16 cellular contexts compared by ENCODE assay signal in genomic region chr7:27947581-27948278, GRCh38.
DNase-seq lines count a peak whose midpoint lies in the region; ATAC-seq and TF ChIP-seq lines count a peak whose summit lies in the region.
"Had no signal": no experiment of that assay in that cellular context is flagged by ENCODE, and none has a peak within 500 bp of the region (broad histone marks: within the 10 kb centered on the region; RNA-seq: fewer than 3 reads in every experiment).

No MANE protein-coding gene starts in this region.

- H3K4ac ChIP-seq in mesendoderm (ENCODE audit: low read depth, low read length), result no peak overlapping the region

- no peak overlapping the region for H4K8ac ChIP-seq in mesendoderm (ENCODE audit: low read depth, low read length)

- TF ChIP-seq POLR2A in uterus (IDR thresholded peaks at IDR 0.05), result no peak

- no peak overlapping the region for H3K4me3 Mint-ChIP-seq in natural killer cell
- no peak overlapping the region for H3K4me3 Mint-ChIP-seq in natural killer cell treated with Interleukin-12 subunit alpha and Interleukin-12 subunit beta and Interleukin-15 and Interleukin-18, amount 100 ng/mL, for 72 hours
- H3K4me3 Mint-ChIP-seq: endodermal cell had no signal

- intact Hi-C loops in natural killer cell (cut with micrococcal nuclease), result no loop called here
- intact Hi-C loops in uterus (cut with DNase I; ENCODE audit: low total_unique reads), result no loop called here

- H3K4me3 ChIP-seq in astrocyte of the spinal cord (ENCODE audit: low read depth, low read length) (no peak overlapping the region), uterus (no peak overlapping the region), mesendoderm (ENCODE audit: low read length) (no peak overlapping the region)

- peak overlapping the region in 1 of 2 donors; percentile 39 for H3K27ac ChIP-seq in uterus
- no peak overlapping the region for H3K27ac ChIP-seq in mesendoderm (ENCODE audit: low read depth, low read length)
- H3K27ac ChIP-seq: neutrophil had no signal

- H3K79me2 ChIP-seq in mesendoderm (ENCODE audit: control insufficient read depth, insufficient read depth, low read length), result no peaks in the 10 kb centered on the region

- H3K36me3 ChIP-seq in uterus, result no peaks in the 10 kb centered on the region
- H3K36me3 ChIP-seq in mesendoderm (ENCODE audit: control insufficient read depth, insufficient read depth, low read length), result no peaks in the 10 kb centered on the region
- H3K36me3 ChIP-seq: neutrophil had no signal

- no peak overlapping the region for H3K23ac ChIP-seq in mesendoderm (ENCODE audit: low read length)

- no peak overlapping the region for H3K18ac ChIP-seq in mesendoderm (ENCODE audit: low read length)

- TF ChIP-seq CTCF in natural killer cell (IDR thresholded peaks at IDR 0.05) (no peak), astrocyte of the spinal cord (IDR thresholded peaks at IDR 0.05; ENCODE audit: low read depth, low read length) (no peak), uterus (IDR thresholded peaks at IDR 0.05) (no peak)

- in situ Hi-C loops in astrocyte of the spinal cord (cut with HindIII; ENCODE audit: low sequenced_read_pairs), result no loop called here

- no CpG with 5 or more reads among the region's 7 CpGs for WGBS in mesendoderm (ENCODE audit: extremely low coverage, insufficient coverage, low lambda C conversion rate)

- H3K36me3 Mint-ChIP-seq in natural killer cell, result no peaks in the 10 kb centered on the region
- no peaks in the 10 kb centered on the region for H3K36me3 Mint-ChIP-seq in natural killer cell treated with Interleukin-12 subunit alpha and Interleukin-12 subunit beta and Interleukin-15 and Interleukin-18, amount 100 ng/mL, for 72 hours

- no peaks in the 10 kb centered on the region for H3K27me3 Mint-ChIP-seq in natural killer cell (ENCODE audit: low read depth in 2 of 2)
- H3K27me3 Mint-ChIP-seq in natural killer cell treated with Interleukin-12 subunit alpha and Interleukin-12 subunit beta and Interleukin-15 and Interleukin-18, amount 100 ng/mL, for 72 hours, result no peaks in the 10 kb centered on the region

- no peak for DNase-seq in natural killer cell
- no peak for DNase-seq in natural killer cell treated with Interleukin-12 subunit alpha and Interleukin-12 subunit beta and Interleukin-15 and Interleukin-18, amount 100 ng/mL, for 72 hours (ENCODE audit: low spot score)
- peak; percentile 17 for DNase-seq in astrocyte of the spinal cord (ENCODE audit: low read depth, low spot score)
- peak; percentile 30 for DNase-seq in kidney tubule cell (ENCODE audit: low spot score)
- peak; percentile 66 to 82 for DNase-seq in uterus
- DNase-seq in NCI-H2227 treated with DMSO at 0.1 percent for 48 hours (lab: John Stamatoyannopoulos, UW), result no peak
- no peak for DNase-seq in mesendoderm
- DNase-seq: activated CD4-positive, alpha-beta T cell treated with anti-CD3 and anti-CD28 coated beads, Interleukin-2, amount 50 U/mL, for 4 hours; central memory CD4-positive, alpha-beta T cell; endodermal cell; Karpas-422; NCI-H1436; NCI-H345 had no signal

- no peak overlapping the region for H2BK5ac ChIP-seq in mesendoderm (ENCODE audit: low read length)

- H3K56ac ChIP-seq in mesendoderm (ENCODE audit: low read length), result no peak overlapping the region

- H3K27ac Mint-ChIP-seq in natural killer cell, result peak overlapping the region; percentile 47 to 55
- H3K27ac Mint-ChIP-seq in natural killer cell treated with Interleukin-12 subunit alpha and Interleukin-12 subunit beta and Interleukin-15 and Interleukin-18, amount 100 ng/mL, for 72 hours, result peak overlapping the region in 1 of 2 donors; percentile 4
- H3K27ac Mint-ChIP-seq: endodermal cell had no signal

- no peak overlapping the region for H2BK15ac ChIP-seq in mesendoderm (replicated peaks; ENCODE audit: low read depth)

- H3K4me2 ChIP-seq in mesendoderm (ENCODE audit: low read length), result no peak overlapping the region

- H3K27me3 ChIP-seq in uterus (no peaks in the 10 kb centered on the region), mesendoderm (ENCODE audit: insufficient read depth, low read length, poor library complexity) (no peaks in the 10 kb centered on the region)
- H3K27me3 ChIP-seq: neutrophil had no signal

- H3K9me3 Mint-ChIP-seq in natural killer cell, result no peaks in the 10 kb centered on the region
- H3K9me3 Mint-ChIP-seq in natural killer cell treated with Interleukin-12 subunit alpha and Interleukin-12 subunit beta and Interleukin-15 and Interleukin-18, amount 100 ng/mL, for 72 hours, result no peaks in the 10 kb centered on the region
- H3K9me3 Mint-ChIP-seq: endodermal cell had no signal

- no peak overlapping the region for H2AK5ac ChIP-seq in mesendoderm (ENCODE audit: low read length)

- H4K5ac ChIP-seq in mesendoderm (ENCODE audit: low read length), result no peak overlapping the region

- H3K4me1 ChIP-seq in uterus (peaks cover 0 to 7% of the 10 kb centered on the region in 2 donors), mesendoderm (ENCODE audit: control insufficient read depth, low read depth, low read length) (no peaks in the 10 kb centered on the region)

- H3K9me3 ChIP-seq in uterus, result no peaks in the 10 kb centered on the region
- H3K9me3 ChIP-seq: neutrophil had no signal

- H3K9ac ChIP-seq in mesendoderm (ENCODE audit: low read length), result no peak overlapping the region

- no peak for ATAC-seq in natural killer cell
- ATAC-seq in natural killer cell treated with Interleukin-12 subunit alpha and Interleukin-12 subunit beta and Interleukin-15 and Interleukin-18, amount 100 ng/mL, for 72 hours, result no peak
- no peak for ATAC-seq in GM19328 (IDR thresholded peaks at IDR 0.05; ENCODE audit: unreplicated experiment)
- ATAC-seq: sciatic nerve had no signal

- no peak overlapping the region for H2BK120ac ChIP-seq in mesendoderm (ENCODE audit: low read depth, low read length)

- peaks cover 58 to 60% of the 10 kb centered on the region in 2 donors for H3K4me1 Mint-ChIP-seq in natural killer cell
- H3K4me1 Mint-ChIP-seq in natural killer cell treated with Interleukin-12 subunit alpha and Interleukin-12 subunit beta and Interleukin-15 and Interleukin-18, amount 100 ng/mL, for 72 hours (ENCODE audit: low read depth in 2 of 2), result peaks cover 37 to 45% of the 10 kb centered on the region in 2 donors
- H3K4me1 Mint-ChIP-seq: endodermal cell had no signal

- H3K79me1 ChIP-seq in mesendoderm (ENCODE audit: low read length), result no peaks in the 10 kb centered on the region

Comparison
In these comparisons a context has a peak if more than half of its experiments do, and no peak if none do; other contexts are left out.
1. DNase-seq: peak in astrocyte of the spinal cord (single experiment), kidney tubule cell (single experiment) and uterus (2 of 2); none in natural killer cell (single experiment), natural killer cell treated with Interleukin-12 subunit alpha and Interleukin-12 subunit beta and Interleukin-15 and Interleukin-18, amount 100 ng/mL, for 72 hours (single experiment), NCI-H2227 treated with DMSO at 0.1 percent for 48 hours (single experiment) and mesendoderm (single experiment).